Comparison of ENCODE assay signal across 33 cellular contexts in genomic region chr7:117790251-117790650, GRCh38.
"Had no signal": no experiment of that assay in that cellular context is flagged by ENCODE, and none has a peak within 500 bp of the region (broad histone marks: within the 10 kb centered on the region; RNA-seq: fewer than 3 reads in every experiment).

No MANE protein-coding gene starts in this region.

- H3K27ac ChIP-seq: KMS-11, PC-9, VCaP had no signal

- ATAC-seq: activated naive CD8-positive, alpha-beta T cell treated with anti-CD3 and anti-CD28 coated beads, Interleukin-2, amount 50 U/mL, for 24 hours had no signal

- H3K4me3 ChIP-seq: PC-9 had no signal

- H2AFZ ChIP-seq: PC-9 had no signal

- DNase-seq: activated B cell treated with CpG ODN at 0.5 μM for 24 hours; activated CD4-positive, alpha-beta memory T cell treated with anti-CD3 and anti-CD28 coated beads for 36 hours; activated CD4-positive, alpha-beta T cell treated with anti-CD3 and anti-CD28 coated beads for 4 hours; activated CD4-positive, alpha-beta T cell treated with anti-CD3 and anti-CD28 coated beads, Interleukin-2, amount 50 U/mL, for 1 hour; activated CD4-positive, CD25-positive, alpha-beta regulatory T cell treated with anti-CD3 and anti-CD28 coated beads, Interleukin-2, amount 50 U/mL, for 72 hours; activated CD8-positive, alpha-beta memory T cell treated with anti-CD3 and anti-CD28 coated beads, Interleukin-2, amount 50 U/mL, for 4 hours; activated effector memory CD4-positive, alpha-beta T cell treated with Interleukin-2 at 50 U/mL for 16 hours; activated naive CD4-positive, alpha-beta T cell treated with anti-CD3 and anti-CD28 coated beads, Interleukin-2, amount 10 ng/mL, durations not matched to agents 7 days and 5 days; activated naive CD8-positive, alpha-beta T cell treated with anti-CD3 and anti-CD28 coated beads, Interleukin-2, amount 50 U/mL, for 24 hours; activated T-cell treated with anti-CD3 and anti-CD28 coated beads for 4 hours; activated T-cell treated with anti-CD3 and anti-CD28 coated beads, Interleukin-2, amount 50 U/mL, for 48 hours; anterior cingulate cortex; central memory CD4-positive, alpha-beta T cell; MM.1S; MV-4-11; NCI-H1092; NCI-H146; NCI-H187 treated with DMSO at 0.1 percent for 48 hours; NCI-H2081; NCI-H2171 treated with DMSO at 0.1 percent for 48 hours; NCI-H2227 treated with DMSO at 0.1 percent for 48 hours; NCI-H446; NCI-H510A treated with DMSO at 0.1 percent for 48 hours; NCI-H526 treated with DMSO at 0.1 percent for 48 hours; NCI-H82; PC-9; Right ventricle myocardium superior; SW 1271; T-helper 1 cell; T-helper 2 cell; T-helper 9 cell had no signal

- H3K4me2 ChIP-seq: KMS-11, PC-9 had no signal

- H3K9ac ChIP-seq: KMS-11 had no signal
